Comparison of ENCODE assay signal across 32 cellular contexts in genomic region chr15:27701956-27702355, GRCh38.
"Had no signal": no experiment of that assay in that cellular context is flagged by ENCODE, and none has a peak within 500 bp of the region (broad histone marks: within the 10 kb centered on the region; RNA-seq: fewer than 3 reads in every experiment).

No MANE protein-coding gene starts in this region.

- H3K4me2 ChIP-seq: smooth muscle cell had no signal

- H3K27ac Mint-ChIP-seq: activated CD4-positive, alpha-beta memory T cell treated with anti-CD3 and anti-CD28 coated beads for 36 hours; activated naive CD4-positive, alpha-beta T cell treated with anti-CD3 and anti-CD28 coated beads, Interleukin-2, amount 10 ng/mL, durations not matched to agents 7 days and 5 days; activated naive CD8-positive, alpha-beta T cell treated with anti-CD3 and anti-CD28 coated beads, Interleukin-2, amount 10 ng/mL, durations not matched to agents 7 days and 5 days; activated T-helper 1 cell treated with anti-CD3 and anti-CD28 coated beads, Interleukin-12 subunit alpha, Interleukin-12 subunit beta, Interleukin-2, Interleukin-4 antibody, amounts not matched to agents 30 ng/mL and 10 ng/mL and 1 ng/mL, durations not matched to agents 14 hours and 24 hours and 36 hours; endodermal cell; natural killer cell treated with Interleukin-12 subunit alpha and Interleukin-12 subunit beta and Interleukin-15 and Interleukin-18, amount 100 ng/mL, for 72 hours; stimulated activated memory B cell treated with anti-CD40 and anti-IgM and Interleukin-4, amounts not matched to agents 10 μg/mL and 1 μg/mL and 100 μg/mL, for 72 hours; T-helper 1 cell treated with Interleukin-12 subunit alpha and Interleukin-12 subunit beta and Interleukin-4 antibody, amounts not matched to agents 30 μg/mL and 1 μg/mL, for 36 hours had no signal

- H3K4me1 Mint-ChIP-seq: activated naive CD4-positive, alpha-beta T cell treated with anti-CD3 and anti-CD28 coated beads, Interleukin-2, amount 10 ng/mL, durations not matched to agents 7 days and 5 days; activated naive CD8-positive, alpha-beta T cell treated with anti-CD3 and anti-CD28 coated beads, Interleukin-2, amount 10 ng/mL, durations not matched to agents 7 days and 5 days; endodermal cell; stimulated activated memory B cell treated with anti-CD40 and anti-IgM and Interleukin-4, amounts not matched to agents 10 μg/mL and 1 μg/mL and 100 μg/mL, for 72 hours; stimulated activated naive CD8-positive, alpha-beta T cell treated with anti-CD3 and anti-CD28 coated beads, Interleukin-15, amount 100 ng/mL, for 72 hours had no signal

- H3K36me3 Mint-ChIP-seq: activated CD4-positive, alpha-beta memory T cell treated with anti-CD3 and anti-CD28 coated beads for 36 hours; activated naive CD4-positive, alpha-beta T cell treated with anti-CD3 and anti-CD28 coated beads, Interleukin-2, amount 10 ng/mL, durations not matched to agents 7 days and 5 days; activated naive CD8-positive, alpha-beta T cell treated with anti-CD3 and anti-CD28 coated beads, Interleukin-2, amount 10 ng/mL, durations not matched to agents 7 days and 5 days; natural killer cell treated with Interleukin-12 subunit alpha and Interleukin-12 subunit beta and Interleukin-15 and Interleukin-18, amount 100 ng/mL, for 72 hours; stimulated activated memory B cell treated with anti-CD40 and anti-IgM and Interleukin-4, amounts not matched to agents 10 μg/mL and 1 μg/mL and 100 μg/mL, for 72 hours had no signal

- H3K27me3 ChIP-seq: brain microvascular endothelial cell, foreskin keratinocyte, thyroid gland had no signal

- H3K4me1 ChIP-seq: foreskin keratinocyte, heart right ventricle, lower lobe of right lung, pancreas, psoas muscle, thyroid gland had no signal

- H3K9me3 ChIP-seq: lower lobe of right lung, pancreas, psoas muscle, thyroid gland had no signal

- H3K36me3 ChIP-seq: brain microvascular endothelial cell, heart right ventricle, lower lobe of right lung, pancreas, thyroid gland had no signal

- H3K4me3 Mint-ChIP-seq: activated CD4-positive, alpha-beta memory T cell treated with anti-CD3 and anti-CD28 coated beads for 36 hours; activated naive CD4-positive, alpha-beta T cell treated with anti-CD3 and anti-CD28 coated beads, Interleukin-2, amount 10 ng/mL, durations not matched to agents 7 days and 5 days; activated naive CD8-positive, alpha-beta T cell treated with anti-CD3 and anti-CD28 coated beads, Interleukin-2, amount 10 ng/mL, durations not matched to agents 7 days and 5 days; activated T-helper 1 cell treated with anti-CD3 and anti-CD28 coated beads, Interleukin-12 subunit alpha, Interleukin-12 subunit beta, Interleukin-2, Interleukin-4 antibody, amounts not matched to agents 30 ng/mL and 10 ng/mL and 1 ng/mL, durations not matched to agents 14 hours and 24 hours and 36 hours; endodermal cell; natural killer cell treated with Interleukin-12 subunit alpha and Interleukin-12 subunit beta and Interleukin-15 and Interleukin-18, amount 100 ng/mL, for 72 hours; stimulated activated memory B cell treated with anti-CD40 and anti-IgM and Interleukin-4, amounts not matched to agents 10 μg/mL and 1 μg/mL and 100 μg/mL, for 72 hours; stimulated activated naive CD8-positive, alpha-beta T cell treated with anti-CD3 and anti-CD28 coated beads, Interleukin-15, amount 100 ng/mL, for 72 hours; T-helper 1 cell treated with Interleukin-12 subunit alpha and Interleukin-12 subunit beta and Interleukin-4 antibody, amounts not matched to agents 30 μg/mL and 1 μg/mL, for 36 hours had no signal

- H3K4me3 ChIP-seq: heart right ventricle, lower lobe of right lung, mucosa of descending colon, pancreas, psoas muscle, smooth muscle cell, thyroid gland had no signal

- H3K27ac ChIP-seq: brain microvascular endothelial cell, foreskin keratinocyte, heart right ventricle, lower lobe of right lung, pancreas, psoas muscle, thyroid gland, VCaP had no signal

- ATAC-seq: activated CD4-positive, CD25-positive, alpha-beta regulatory T cell treated with anti-CD3 and anti-CD28 coated beads, Interleukin-2, amount 50 U/mL, for 24 hours; esophagus mucosa; foreskin keratinocyte; heart right ventricle; left lobe of liver; lower lobe of right lung; mucosa of descending colon; natural killer cell treated with Interleukin-12 subunit alpha and Interleukin-12 subunit beta and Interleukin-15 and Interleukin-18, amount 100 ng/mL, for 72 hours; pancreas; psoas muscle; stimulated activated memory B cell treated with anti-CD40 and anti-IgM and Interleukin-4, amounts not matched to agents 10 μg/mL and 1 μg/mL and 100 μg/mL, for 72 hours; stimulated activated naive CD8-positive, alpha-beta T cell treated with anti-CD3 and anti-CD28 coated beads, Interleukin-15, amount 100 ng/mL, for 72 hours had no signal

- DNase-seq: activated CD4-positive, alpha-beta memory T cell treated with anti-CD3 and anti-CD28 coated beads for 36 hours; activated CD4-positive, alpha-beta T cell treated with anti-CD3 and anti-CD28 coated beads for 48 hours; activated CD8-positive, alpha-beta memory T cell treated with anti-CD3 and anti-CD28 coated beads, Interleukin-2, amount 50 U/mL, for 4 hours; activated effector memory CD4-positive, alpha-beta T cell treated with anti-CD3 and anti-CD28 coated beads, Interleukin-2, amount 50 U/mL, for 16 hours; activated naive CD4-positive, alpha-beta T cell treated with anti-CD3 and anti-CD28 coated beads, Interleukin-2, amount 10 ng/mL, durations not matched to agents 7 days and 5 days; activated naive CD8-positive, alpha-beta T cell treated with anti-CD3 and anti-CD28 coated beads, Interleukin-2, amount 10 ng/mL, durations not matched to agents 7 days and 5 days; activated T-cell treated with anti-CD3 and anti-CD28 coated beads, Interleukin-2, amount 50 U/mL, for 1 hour; brain microvascular endothelial cell; cortex of kidney; endodermal cell; foreskin keratinocyte; heart right ventricle; lower lobe of right lung; mucosa of descending colon; pancreas; psoas muscle; stimulated activated CD4-positive, alpha-beta T cell treated with anti-CD3 and anti-CD28 coated beads, Interleukin-1b, Interleukin-23, amount 100 ng/mL, for 48 hours; stimulated activated CD4-positive, alpha-beta T cell treated with anti-CD3 and anti-CD28 coated beads, Interleukin-4, amount 100 ng/mL, for 4 hours; stimulated activated CD8-positive, alpha-beta memory T cell treated with anti-CD3 and anti-CD28 coated beads, Interleukin-4, amount 100 ng/mL, for 48 hours; stimulated activated naive CD8-positive, alpha-beta T cell treated with anti-CD3 and anti-CD28 coated beads, Interleukin-15, amount 100 ng/mL, for 72 hours; substantia nigra; T-helper 9 cell; thyroid gland had no signal

- H3K27me3 Mint-ChIP-seq: activated CD4-positive, alpha-beta memory T cell treated with anti-CD3 and anti-CD28 coated beads for 36 hours; activated naive CD4-positive, alpha-beta T cell treated with anti-CD3 and anti-CD28 coated beads, Interleukin-2, amount 10 ng/mL, durations not matched to agents 7 days and 5 days; activated naive CD8-positive, alpha-beta T cell treated with anti-CD3 and anti-CD28 coated beads, Interleukin-2, amount 10 ng/mL, durations not matched to agents 7 days and 5 days; natural killer cell treated with Interleukin-12 subunit alpha and Interleukin-12 subunit beta and Interleukin-15 and Interleukin-18, amount 100 ng/mL, for 72 hours; stimulated activated memory B cell treated with anti-CD40 and anti-IgM and Interleukin-4, amounts not matched to agents 10 μg/mL and 1 μg/mL and 100 μg/mL, for 72 hours had no signal

- H3K9me3 Mint-ChIP-seq: endodermal cell had no signal
